Comparison of ENCODE assay signal across 23 cellular contexts in the genomic region with DNA sequence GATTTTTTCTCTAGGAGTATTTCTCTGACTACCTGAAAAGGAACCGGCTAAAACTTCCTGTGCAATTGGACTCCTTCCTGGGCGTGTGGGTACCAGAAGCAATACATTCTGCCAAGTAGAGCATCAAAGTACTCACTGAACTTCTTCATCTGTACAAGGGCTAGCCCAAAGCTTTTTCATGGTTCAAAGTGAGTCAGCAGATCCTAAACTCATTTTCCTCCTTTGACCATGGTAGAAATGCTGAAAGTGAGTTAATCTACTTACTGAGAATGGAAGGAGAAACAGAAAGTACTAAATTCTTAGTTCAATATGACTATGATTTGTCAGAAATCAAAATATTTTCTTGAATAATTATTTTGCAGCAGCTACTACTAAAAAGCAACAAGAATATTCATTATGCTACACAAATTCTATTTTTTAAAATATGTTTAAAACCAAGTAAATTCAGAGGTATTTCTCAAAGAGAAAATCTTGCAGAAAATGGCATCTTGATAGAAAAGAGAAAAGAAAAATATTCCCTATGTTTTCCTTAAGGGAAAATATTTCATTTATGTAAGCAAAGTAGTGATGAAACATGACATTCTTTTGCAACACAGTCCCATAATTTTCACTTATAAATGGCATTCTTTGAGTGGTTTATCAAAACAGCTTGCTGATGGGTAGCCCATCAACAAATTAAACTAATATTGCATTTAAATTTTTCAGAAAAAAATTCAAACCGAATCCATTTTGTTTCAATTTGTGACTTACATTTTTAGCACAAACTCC. TPM values are rescaled to one million over a fixed set of nuclear protein-coding genes. Genes with fewer than 3 reads are reported as not detected.
DNase-seq lines count a peak whose midpoint lies in the region; TF ChIP-seq lines count a peak whose summit lies in the region.
"Had no signal": no experiment of that assay in that cellular context is flagged by ENCODE, and none has a peak within 500 bp of the region (broad histone marks: within the 10 kb centered on the region; RNA-seq: fewer than 3 reads in every experiment).

No MANE protein-coding gene starts in this region.

- H3K79me2 ChIP-seq in Karpas-422 (ENCODE audit: low read length): no peaks in the 10 kb centered on the region

- H4K20me1 ChIP-seq in Karpas-422 (ENCODE audit: insufficient read depth, low read depth, low read length): no peaks in the 10 kb centered on the region
- H4K20me1 ChIP-seq: BLaER1 treated with 17β-estradiol and CSF1 and Interleukin-3, amounts not matched to agents 10 nM and 100 nM had no signal

- H3K9me3 ChIP-seq in Karpas-422 (ENCODE audit: low read length): no peaks in the 10 kb centered on the region
- H3K9me3 ChIP-seq: BLaER1 treated with 17β-estradiol and CSF1 and Interleukin-3, amounts not matched to agents 10 nM and 100 nM; Caco-2; HAP-1; right atrium auricular region; thyroid gland had no signal

- in situ Hi-C loops in brain microvascular endothelial cell (cut with HindIII; ENCODE audit: low pct_ligation_motif_present, low sequenced_read_pairs): no loop called here

- H3K9ac ChIP-seq in Karpas-422 (ENCODE audit: low read length): no peak overlapping the region
- H3K9ac ChIP-seq: BLaER1 treated with 17β-estradiol and CSF1 and Interleukin-3, amounts not matched to agents 10 nM and 100 nM had no signal

- H3K4me1 ChIP-seq in Karpas-422 (ENCODE audit: low read length): peaks cover 18% of the 10 kb centered on the region

- no peak overlapping the region for H2AFZ ChIP-seq in Karpas-422 (ENCODE audit: low read length)

- H3K27ac ChIP-seq in brain microvascular endothelial cell (peak overlapping the region; percentile 7), Karpas-422 (ENCODE audit: low read length) (no peak overlapping the region)
- H3K27ac ChIP-seq: BLaER1 treated with 17β-estradiol and CSF1 and Interleukin-3, amounts not matched to agents 10 nM and 100 nM; right atrium auricular region; thyroid gland had no signal

- TF ChIP-seq CTCF in brain microvascular endothelial cell (IDR thresholded peaks at IDR 0.05; ENCODE audit: low read depth, low read length, missing control alignments): no peak

- H3K4me3 ChIP-seq in brain microvascular endothelial cell (ENCODE audit: low read depth, low read length): no peak overlapping the region
- no peak overlapping the region for H3K4me3 ChIP-seq in Karpas-422 (ENCODE audit: low read length)
- H3K4me3 ChIP-seq: BLaER1 treated with 17β-estradiol and CSF1 and Interleukin-3, amounts not matched to agents 10 nM and 100 nM; HAP-1; right atrium auricular region; thyroid gland had no signal

- H3K4me2 ChIP-seq in Karpas-422 (ENCODE audit: low read depth, low read length, poor library complexity, severe bottlenecking): no peak overlapping the region
- H3K4me2 ChIP-seq: BLaER1 treated with 17β-estradiol and CSF1 and Interleukin-3, amounts not matched to agents 10 nM and 100 nM had no signal

- H3K27me3 ChIP-seq in brain microvascular endothelial cell (replicated peaks) (no peaks in the 10 kb centered on the region), Karpas-422 (ENCODE audit: low read length) (no peaks in the 10 kb centered on the region)
- H3K27me3 ChIP-seq: right atrium auricular region, thyroid gland had no signal

- H3K36me3 ChIP-seq in brain microvascular endothelial cell (replicated peaks) (no peaks in the 10 kb centered on the region), Karpas-422 (ENCODE audit: insufficient read depth, low read length) (no peaks in the 10 kb centered on the region)
- H3K36me3 ChIP-seq: BLaER1 treated with 17β-estradiol and CSF1 and Interleukin-3, amounts not matched to agents 10 nM and 100 nM; right atrium auricular region; thyroid gland had no signal

- peak; percentile 44 for DNase-seq in EH (ENCODE audit: low read depth)
- DNase-seq in RPMI7951 (ENCODE audit: low read depth): peak; percentile 60
- DNase-seq in brain microvascular endothelial cell: no peak
- peak; percentile 43 for DNase-seq in medulla oblongata (ENCODE audit: extremely low spot score)
- no peak for DNase-seq in SK-N-DZ (ENCODE audit: low spot score)
- DNase-seq in putamen (ENCODE audit: low spot score): no peak
- no peak for DNase-seq in DMS79 treated with DMSO at 0.1 percent for 48 hours (lab: John Stamatoyannopoulos, UW)
- DNase-seq in Karpas-422: no peak
- DNase-seq: activated naive CD4-positive, alpha-beta T cell treated with anti-CD3 and anti-CD28 coated beads, Interleukin-2, amount 10 ng/mL, durations not matched to agents 7 days and 5 days; anterior cingulate cortex; Caco-2; glutamatergic neuron; left cardiac atrium; naive thymus-derived CD4-positive, alpha-beta T cell; NCI-H187; occipital lobe; stimulated activated CD4-positive, alpha-beta T cell treated with anti-CD3 and anti-CD28 coated beads, Interleukin-12 subunit alpha, Interleukin-12 subunit beta, amount 100 ng/mL, for 4 hours; stimulated activated CD4-positive, alpha-beta T cell treated with anti-CD3 and anti-CD28 coated beads, Interleukin-4, amount 100 ng/mL, for 4 hours; thyroid gland had no signal

- no peaks in the 10 kb centered on the region for H3K9me2 ChIP-seq in Karpas-422 (replicated peaks; ENCODE audit: insufficient read depth, low read length)

RNA-seq across cellular contexts. Expression of a gene that starts 3.7 kb away (rescaled TPM):
- 21.6 and 24.6 TPM in 2 replicates for total RNA-seq in RPMI7951 (2014; rRNA removed; shearing (Covaris generic))
- 2.6 and 5.4 TPM in 2 replicates for polyA plus RNA-seq in SK-N-DZ (2014; cell fraction: cytosol; rRNA removed)
- polyA plus RNA-seq in SK-N-DZ (2014; cell fraction: nucleus; rRNA removed): 0.93 and 1.4 TPM in 2 replicates
- total RNA-seq in Karpas-422 (2014; rRNA removed; shearing (Covaris generic); ENCODE audit: low replicate concordance): not detected in 2 replicates
- total RNA-seq: Caco-2, HT-29 had no signal
- polyA plus RNA-seq: naive thymus-derived CD4-positive, alpha-beta T cell had no signal

Comparison
In these comparisons a context has a peak if more than half of its experiments do, and no peak if none do; other contexts are left out.
1. DNase-seq: peak in EH (single experiment), RPMI7951 (single experiment) and medulla oblongata (single experiment); none in brain microvascular endothelial cell (single experiment), SK-N-DZ (single experiment), putamen (single experiment), DMS79 treated with DMSO at 0.1 percent for 48 hours (single experiment) and Karpas-422 (single experiment).
2. RNA of a gene that starts 3.7 kb away (total RNA-seq): 21.6 to 24.6 TPM in RPMI7951; not detected in Karpas-422; every median in the first group is over 10 times any median in the second.